ENCODE assay signal across 8 cellular contexts in the genomic region with DNA sequence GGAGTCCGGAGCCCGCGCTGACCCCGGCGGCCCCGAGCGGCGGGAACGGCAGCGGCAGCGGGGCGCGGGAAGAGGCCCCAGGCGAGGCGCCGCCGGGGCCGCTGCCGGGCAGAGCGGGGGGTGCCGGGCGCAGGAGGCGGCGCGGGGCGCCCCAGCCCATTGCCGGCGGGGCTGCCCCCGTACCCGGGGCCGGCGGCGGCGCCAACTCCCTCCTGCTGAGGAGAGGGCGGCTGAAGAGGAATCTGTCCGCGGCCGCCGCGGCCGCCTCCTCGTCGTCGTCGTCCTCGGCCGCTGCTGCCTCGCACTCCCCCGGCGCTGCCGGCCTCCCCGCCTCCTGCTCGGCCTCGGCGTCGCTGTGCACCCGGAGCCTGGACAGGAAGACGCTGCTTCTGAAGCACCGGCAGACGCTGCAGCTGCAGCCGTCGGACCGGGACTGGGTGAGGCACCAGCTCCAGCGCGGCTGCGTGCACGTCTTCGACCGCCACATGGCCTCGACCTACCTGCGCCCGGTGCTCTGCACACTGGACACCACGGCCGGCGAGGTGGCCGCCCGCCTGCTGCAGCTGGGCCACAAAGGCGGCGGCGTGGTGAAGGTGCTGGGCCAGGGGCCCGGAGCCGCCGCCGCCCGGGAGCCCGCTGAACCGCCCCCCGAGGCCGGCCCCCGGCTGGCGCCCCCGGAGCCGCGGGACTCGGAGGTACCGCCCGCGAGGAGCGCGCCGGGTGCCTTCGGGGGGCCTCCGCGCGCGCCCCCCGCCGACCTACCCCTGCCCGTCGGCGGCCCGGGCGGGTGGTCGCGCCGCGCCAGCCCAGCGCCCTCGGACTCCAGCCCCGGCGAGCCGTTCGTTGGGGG. TPM values are rescaled to one million over a fixed set of nuclear protein-coding genes. Genes with fewer than 3 reads are reported as not detected.
DNase-seq lines count a peak whose midpoint lies in the region; TF ChIP-seq lines count a peak whose summit lies in the region.

No MANE protein-coding gene starts in this region.

- TF ChIP-seq CTCF in HFFc6 (IDR thresholded peaks at IDR 0.05) (no peak), lower leg skin (IDR thresholded peaks at IDR 0.05) (no peak)

- DNase-seq in NCI-H1436 (lab: John Stamatoyannopoulos, UW) = peak; percentile 39
- DNase-seq in NCI-H1436 treated with DMSO at 0.1 percent for 48 hours (lab: John Stamatoyannopoulos, UW) = no peak
- peak; percentile 51 for DNase-seq in HFFc6
- peak; percentile 47 for DNase-seq in NCI-H1092 (lab: John Stamatoyannopoulos, UW)
- DNase-seq in activated CD4-positive, alpha-beta T cell treated with anti-CD3 and anti-CD28 coated beads, Interleukin-2, amount 10 ng/mL, durations not matched to agents 7 days and 5 days = peak; percentile 65
- peak; percentile 75 for DNase-seq in dermis blood vessel endothelial cell
- peak; percentile 26 to 93 for DNase-seq in lower leg skin (ENCODE audit: low spot score in 2 of 2)
- peak in 2 of 3 experiments; percentile 28 to 45 for DNase-seq in stimulated activated CD4-positive, alpha-beta T cell treated with anti-CD3 and anti-CD28 coated beads, TNF-alpha, amount 100 ng/mL, for 24 hours (ENCODE audit: low read depth in 3 of 3)

- intact Hi-C loops in lower leg skin (cut with DNase I; ENCODE audit: low total_unique reads) = loop anchor here (10.0 kb wide), 2 partner anchors 99 to 259 kb away; no protein-coding TSS in a partner anchor

- 1% methylated on average over 15 to 46 of the region's 123 CpGs for WGBS in lower leg skin, 2 donors

- no peaks in the 10 kb centered on the region; the same call in none of the 2 replicates for H3K27me3 Mint-ChIP-seq in HFFc6 (ENCODE audit: insufficient read depth)
- peaks cover 25% of the 10 kb centered on the region for H3K27me3 Mint-ChIP-seq in activated CD4-positive, alpha-beta T cell treated with anti-CD3 and anti-CD28 coated beads, Interleukin-2, amount 10 ng/mL, durations not matched to agents 7 days and 5 days

- peak overlapping the region; percentile 54; the same call in 1 of the 2 replicates for H3K4me3 Mint-ChIP-seq in HFFc6
- peak overlapping the region; percentile 64 for H3K4me3 Mint-ChIP-seq in activated CD4-positive, alpha-beta T cell treated with anti-CD3 and anti-CD28 coated beads, Interleukin-2, amount 10 ng/mL, durations not matched to agents 7 days and 5 days

- POLR2A ChIA-PET in activated CD4-positive, alpha-beta T cell treated with anti-CD3 and anti-CD28 coated beads, Interleukin-2, amount 10 ng/mL, durations not matched to agents 7 days and 5 days (lab: Charles Lee) = no interaction called here

- H3K4me1 Mint-ChIP-seq in HFFc6 (ENCODE audit: low read depth) = peaks cover 41% of the 10 kb centered on the region
- H3K4me1 Mint-ChIP-seq in activated CD4-positive, alpha-beta T cell treated with anti-CD3 and anti-CD28 coated beads, Interleukin-2, amount 10 ng/mL, durations not matched to agents 7 days and 5 days = peaks cover 27% of the 10 kb centered on the region

- peak overlapping the region; percentile 61 for H3K4me3 ChIP-seq in lower leg skin (ENCODE audit: low read depth, poor library complexity, severe bottlenecking)

- no peaks in the 10 kb centered on the region for H3K36me3 Mint-ChIP-seq in HFFc6 (ENCODE audit: low read depth)
- no peaks in the 10 kb centered on the region for H3K36me3 Mint-ChIP-seq in activated CD4-positive, alpha-beta T cell treated with anti-CD3 and anti-CD28 coated beads, Interleukin-2, amount 10 ng/mL, durations not matched to agents 7 days and 5 days (ENCODE audit: low read depth)

- TF ChIP-seq POLR2A in lower leg skin (IDR thresholded peaks at IDR 0.05) = no peak

- no peak overlapping the region for H3K27ac Mint-ChIP-seq in HFFc6
- peak overlapping the region; percentile 74 for H3K27ac Mint-ChIP-seq in activated CD4-positive, alpha-beta T cell treated with anti-CD3 and anti-CD28 coated beads, Interleukin-2, amount 10 ng/mL, durations not matched to agents 7 days and 5 days

- H3K9me3 Mint-ChIP-seq in HFFc6 = no peaks in the 10 kb centered on the region
- H3K9me3 Mint-ChIP-seq in activated CD4-positive, alpha-beta T cell treated with anti-CD3 and anti-CD28 coated beads, Interleukin-2, amount 10 ng/mL, durations not matched to agents 7 days and 5 days = no peaks in the 10 kb centered on the region

- CTCF ChIA-PET in activated CD4-positive, alpha-beta T cell treated with anti-CD3 and anti-CD28 coated beads, Interleukin-2, amount 10 ng/mL, durations not matched to agents 7 days and 5 days (lab: Charles Lee) = interaction anchor here (0.8 to 2.8 kb wide), 10 partner anchors 16 to 343 kb away, joined by 3 to 21 read pairs (median 3); no protein-coding TSS in a partner anchor

RNA-seq across cellular contexts. Expression of a gene that starts 0.7 kb away (rescaled TPM):
- total RNA-seq in HFFc6 (2021; fragmentation: NEBNext Ultra II Directional; extraction: Animal tissue kit (Norgen Biotek cat#: 25700)) = 1 to 10 TPM; 4.5 to 7.9 (median 5.5) TPM
- total RNA-seq in activated CD4-positive, alpha-beta T cell treated with anti-CD3 and anti-CD28 coated beads, Interleukin-2, amount 10 ng/mL, durations not matched to agents 7 days and 5 days = 1 to 10 TPM; 2.7 to 3.8 TPM
- total RNA-seq in dermis blood vessel endothelial cell (9.4 and 10.3 TPM in 2 replicates), lower leg skin (10 to 100 TPM; 27.3 to 38.5 (median 33.1) TPM)
